ENCODE assay signal across 20 cellular contexts in the genomic region with DNA sequence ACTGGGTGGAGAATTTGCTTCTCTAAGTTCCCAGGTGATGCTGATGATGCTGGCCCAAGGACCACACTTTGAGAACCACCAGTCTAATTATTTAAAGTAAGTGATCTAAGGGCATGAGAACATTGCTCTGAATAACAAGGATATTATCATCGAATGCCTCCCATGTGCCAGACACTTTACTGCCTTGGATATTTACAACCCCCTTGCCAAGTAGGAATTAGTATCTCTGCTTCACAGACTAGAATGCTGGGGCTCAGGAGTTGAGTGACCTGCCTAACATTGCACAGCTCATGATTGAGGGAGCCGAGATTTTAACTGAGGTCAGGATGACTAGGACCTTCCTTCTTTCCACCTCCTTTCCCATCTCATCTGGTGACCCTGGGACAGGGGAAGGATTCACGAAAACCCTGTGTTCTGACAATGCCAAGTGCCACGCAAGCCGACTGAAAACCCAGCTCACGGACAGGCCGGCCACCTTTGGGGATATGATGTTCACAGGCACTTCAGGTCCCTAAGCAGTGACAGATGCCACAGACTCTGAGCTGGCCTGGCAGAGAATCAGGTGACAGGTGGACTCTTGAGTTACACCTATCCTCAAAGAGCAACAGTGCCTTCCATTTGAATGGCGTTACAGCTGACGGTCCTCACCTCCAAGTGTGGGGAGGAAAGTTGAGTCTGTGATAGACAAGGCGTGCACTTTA.
A peak's percentile ranks its signal among the peaks of the same experiment; 100 is the strongest.
DNase-seq lines count a peak whose midpoint lies in the region; ATAC-seq, FAIRE-seq and TF ChIP-seq lines count a peak whose summit lies in the region.
"Had no signal": no experiment of that assay in that cellular context is flagged by ENCODE, and none has a peak within 500 bp of the region (broad histone marks: within the 10 kb centered on the region; RNA-seq: fewer than 3 reads in every experiment).

No MANE protein-coding gene starts in this region.

- H3K9me3 ChIP-seq in right lobe of liver: no peaks in the 10 kb centered on the region
- no peaks in the 10 kb centered on the region for H3K9me3 ChIP-seq in HepG2 (ENCODE audit: low read length)
- no peaks in the 10 kb centered on the region for H3K9me3 ChIP-seq in H1 (ENCODE audit: insufficient read depth in 2 of 2, low read depth in 1 of 2, low read length in 1 of 2)
- H3K9me3 ChIP-seq in mucosa of descending colon: no peaks in the 10 kb centered on the region
- peaks cover 0 to 1% of the 10 kb centered on the region in 2 donors for H3K9me3 ChIP-seq in neuronal stem cell (replicated peaks in 1 of 2; ENCODE audit: control insufficient read depth in 2 of 2, insufficient read depth in 1 of 2, low read depth in 1 of 2, low read length in 2 of 2)
- H3K9me3 ChIP-seq: ascending aorta, tibial nerve had no signal

- intact Hi-C loops in right lobe of liver (cut with DNase I) (no loop called here), HepG2 (cut with micrococcal nuclease; ENCODE audit: unreplicated experiment) (no loop called here), mucosa of descending colon (cut with DNase I, micrococcal nuclease) (no loop called here)

- TF ChIP-seq RAD21 in HepG2 (CRISPR knock-in tag; IDR thresholded peaks at IDR 0.05): no peak
- no peak for TF ChIP-seq RAD21 in H1 (IDR thresholded peaks at IDR 0.05 in 1 of 2, conservative IDR thresholded peaks at IDR 0.05 in 1 of 2; ENCODE audit: low read depth in 2 of 2, low read length in 2 of 2)

- H2BK120ac ChIP-seq in H1 (replicated peaks; ENCODE audit: low read depth, low read length) (no peak overlapping the region), neuronal stem cell (ENCODE audit: low read depth, low read length) (no peak overlapping the region)

- POLR2A ChIA-PET in HepG2 (lab: Yijun Ruan, JAX) (interaction anchor here (1.4 kb wide), 1 partner anchor 10 kb away, joined by 5 read pairs; no protein-coding TSS in a partner anchor), H1 (lab: Charles Lee; ENCODE audit: partially characterized antibody) (no interaction called here)

- H4K5ac ChIP-seq in H1 (ENCODE audit: insufficient read length, low read depth, low read length): no peak overlapping the region

- H3K36me3 ChIP-seq in right lobe of liver: no peaks in the 10 kb centered on the region
- H3K36me3 ChIP-seq in HepG2 (replicated peaks in 1 of 2; ENCODE audit: control insufficient read depth in 1 of 2, insufficient read depth in 2 of 2, low read length in 2 of 2): no peaks in the 10 kb centered on the region
- no peaks in the 10 kb centered on the region for H3K36me3 ChIP-seq in H1 (ENCODE audit: control insufficient read depth in 2 of 4, insufficient read depth in 4 of 4, low read length in 3 of 4)
- H3K36me3 ChIP-seq in mucosa of descending colon (ENCODE audit: low read depth): no peaks in the 10 kb centered on the region
- H3K36me3 ChIP-seq in neuronal stem cell (replicated peaks in 1 of 2; ENCODE audit: control insufficient read depth in 2 of 2, insufficient read depth in 2 of 2, low read length in 2 of 2): no peaks in the 10 kb centered on the region
- H3K36me3 ChIP-seq: ascending aorta, tibial nerve had no signal

- TF ChIP-seq CTCF in right lobe of liver (IDR thresholded peaks at IDR 0.05) (no peak), HepG2 (CRISPR knock-in tag; IDR thresholded peaks at IDR 0.05) (no peak), H1 (IDR thresholded peaks at IDR 0.05; ENCODE audit: control extremely low read depth in 1 of 3, insufficient read depth in 1 of 3, low read depth in 1 of 3, low read length in 3 of 3) (no peak), mucosa of descending colon (IDR thresholded peaks at IDR 0.05) (no peak)

- no peaks in the 10 kb centered on the region for H4K20me1 ChIP-seq in HepG2 (ENCODE audit: insufficient read depth, low read length)
- no peaks in the 10 kb centered on the region for H4K20me1 ChIP-seq in H1 (replicated peaks in 1 of 2; ENCODE audit: control insufficient read depth in 1 of 2, insufficient read depth in 2 of 2, low read length in 2 of 2)

- in situ Hi-C loops in HepG2 (cut with HindIII; ENCODE audit: extremely low pct_ligation_motif_present, low pct_unique_long_range_greater_than_20kb): loop anchor here (10.0 kb wide), 1 partner anchor 187 kb away; no protein-coding TSS in a partner anchor

- H2BK12ac ChIP-seq in H1 (ENCODE audit: low read depth, low read length): no peak overlapping the region
- H2BK12ac ChIP-seq in neuronal stem cell (ENCODE audit: low read length): no peak overlapping the region

- peak overlapping the region; percentile 82 to 92 (median 83) for H3K27ac ChIP-seq in right lobe of liver
- H3K27ac ChIP-seq in HepG2 (ENCODE audit: extremely low read length, insufficient read depth, low read length): no peak overlapping the region
- no peak overlapping the region for H3K27ac ChIP-seq in H1 (ENCODE audit: low read depth, low read length)
- H3K27ac ChIP-seq in neuronal stem cell (replicated peaks; ENCODE audit: low read length): no peak overlapping the region
- H3K27ac ChIP-seq: ascending aorta, tibial nerve had no signal

- H3K9ac ChIP-seq in HepG2 (ENCODE audit: insufficient read depth, low read depth, low read length): no peak overlapping the region
- H3K9ac ChIP-seq in H1 (replicated peaks in 1 of 4; ENCODE audit: extremely low read depth in 1 of 4, low read depth in 3 of 4, low read length in 3 of 4): no peak overlapping the region
- H3K9ac ChIP-seq in neuronal stem cell (ENCODE audit: low read depth, low read length, poor library complexity): no peak overlapping the region

- H3K4me3 ChIP-seq in right lobe of liver: no peak overlapping the region
- no peak overlapping the region for H3K4me3 ChIP-seq in HepG2 (replicated peaks in 1 of 3; ENCODE audit: insufficient read depth in 1 of 3, low read depth in 2 of 3, low read length in 3 of 3)
- H3K4me3 ChIP-seq in H1 (ENCODE audit: extremely low read depth in 1 of 4, insufficient read depth in 2 of 4, low read depth in 3 of 4, low read length in 4 of 4): no peak overlapping the region
- no peak overlapping the region for H3K4me3 ChIP-seq in mucosa of descending colon
- no peak overlapping the region for H3K4me3 ChIP-seq in neuronal stem cell (ENCODE audit: low read length in 2 of 2)
- H3K4me3 ChIP-seq: ascending aorta, K562, tibial nerve had no signal

- FAIRE-seq in HepG2 (lab: Jason Lieb, UNC) (no peak), H1 (lab: Jason Lieb, UNC) (no peak)
- FAIRE-seq: GM18507, K562 had no signal

- no peak overlapping the region for H4K91ac ChIP-seq in H1 (replicated peaks; ENCODE audit: insufficient read length, low read length)
- H4K91ac ChIP-seq in neuronal stem cell (ENCODE audit: low read depth, low read length, poor library complexity): no peak overlapping the region

- H3K23ac ChIP-seq in H1 (ENCODE audit: insufficient read length) (no peak overlapping the region), neuronal stem cell (ENCODE audit: low read depth, low read length, poor library complexity) (no peak overlapping the region)

- H3K23me2 ChIP-seq in H1 (ENCODE audit: low read depth, low read length): no peaks in the 10 kb centered on the region; the same call in 1 of the 2 replicates

- H2BK15ac ChIP-seq in H1 (ENCODE audit: low read length) (0 out of 2 replicates have a peak overlapping the region, but pooled peaks have one; percentile 24), neuronal stem cell (ENCODE audit: low read length) (no peak overlapping the region)

- no peak overlapping the region for H3K56ac ChIP-seq in H1 (replicated peaks; ENCODE audit: insufficient read length, low read depth, low read length)

- H3K79me2 ChIP-seq in HepG2 (ENCODE audit: insufficient read depth, low read length): no peaks in the 10 kb centered on the region
- no peaks in the 10 kb centered on the region for H3K79me2 ChIP-seq in H1 (ENCODE audit: control insufficient read depth in 1 of 2, insufficient read depth in 2 of 2, low read length in 2 of 2)

- CTCF ChIA-PET in HepG2 (lab: Yijun Ruan, JAX; ENCODE audit: low intra/inter-chr PET ratio, low total read pairs): no interaction called here
- CTCF ChIA-PET in H1 (lab: Charles Lee; ENCODE audit: partially characterized antibody): interaction anchor here (1.4 to 2.0 kb wide), 2 partner anchors 12 to 196 kb away, joined by 4 read pairs; no protein-coding TSS in a partner anchor

- H3K4me1 ChIP-seq in right lobe of liver: peaks cover 0 to 30% (median 17%) of the 10 kb centered on the region in 4 donors
- H3K4me1 ChIP-seq in HepG2 (ENCODE audit: insufficient read depth, low read length): peaks cover 53% of the 10 kb centered on the region
- H3K4me1 ChIP-seq in H1 (replicated peaks in 1 of 4; ENCODE audit: control insufficient read depth in 3 of 4, insufficient read depth in 4 of 4, low read length in 3 of 4): peaks cover 0 to 8% (median 2%) of the 10 kb centered on the region in 4 experiments; a peak in 3 of 7 replicates
- H3K4me1 ChIP-seq in mucosa of descending colon (ENCODE audit: low read depth): peaks cover 11% of the 10 kb centered on the region
- peaks cover 0 to 5% of the 10 kb centered on the region in 2 donors for H3K4me1 ChIP-seq in neuronal stem cell (ENCODE audit: control insufficient read depth in 2 of 2, insufficient read depth in 1 of 2, low read depth in 1 of 2, low read length in 2 of 2)

- H3K27me3 ChIP-seq in right lobe of liver: no peaks in the 10 kb centered on the region
- no peaks in the 10 kb centered on the region for H3K27me3 ChIP-seq in HepG2 (ENCODE audit: control insufficient read depth in 1 of 2, insufficient read depth in 2 of 2, low read length in 2 of 2)
- H3K27me3 ChIP-seq in H1 (replicated peaks in 1 of 4; ENCODE audit: control insufficient read depth in 3 of 4, extremely low read depth in 1 of 4, insufficient read depth in 3 of 4, low read length in 3 of 4): peaks cover 0 to 4% (median 0%) of the 10 kb centered on the region in 4 experiments; a peak in 2 of 7 replicates
- H3K27me3 ChIP-seq in neuronal stem cell (ENCODE audit: control insufficient read depth in 3 of 3, insufficient read depth in 3 of 3, low read depth in 1 of 3, low read length in 3 of 3): no peaks in the 10 kb centered on the region
- H3K27me3 ChIP-seq: ascending aorta, tibial nerve had no signal

- H3K79me1 ChIP-seq in H1 (ENCODE audit: low read depth, low read length) (no peaks in the 10 kb centered on the region), neuronal stem cell (ENCODE audit: low read depth, low read length) (no peaks in the 10 kb centered on the region)

- H3K18ac ChIP-seq in H1 (ENCODE audit: extremely low read depth, low read length) (no peak overlapping the region), neuronal stem cell (ENCODE audit: low read length) (no peak overlapping the region)

- H2AK5ac ChIP-seq in H1 (ENCODE audit: low read depth, low read length): no peak overlapping the region
- no peak overlapping the region for H2AK5ac ChIP-seq in neuronal stem cell (ENCODE audit: low read depth, low read length)

- no peak overlapping the region for H3K4ac ChIP-seq in H1 (replicated peaks; ENCODE audit: insufficient read length, low read depth, low read length)
- H3K4ac ChIP-seq in neuronal stem cell (ENCODE audit: low read length): no peak overlapping the region

- H3K4me2 ChIP-seq in HepG2 (ENCODE audit: low read depth, low read length): no peak overlapping the region
- no peak overlapping the region for H3K4me2 ChIP-seq in H1 (ENCODE audit: insufficient read depth in 1 of 2, low read depth in 2 of 2, low read length in 2 of 2)
- no peak overlapping the region for H3K4me2 ChIP-seq in neuronal stem cell (ENCODE audit: insufficient read depth, low read length, poor library complexity, severe bottlenecking)

- H2BK5ac ChIP-seq in H1 (ENCODE audit: low read depth, low read length) (no peak overlapping the region), neuronal stem cell (ENCODE audit: low read length) (no peak overlapping the region)

- H2AFZ ChIP-seq in HepG2 (ENCODE audit: low read length): no peak overlapping the region
- H2AFZ ChIP-seq in H1 (ENCODE audit: low read length): no peak overlapping the region
- H2AFZ ChIP-seq in neuronal stem cell (ENCODE audit: low read length): no peak overlapping the region

- TF ChIP-seq EP300 in HepG2 (IDR thresholded peaks at IDR 0.05; ENCODE audit: low read depth in 2 of 2, low read length in 2 of 2) (no peak), HepG2 (CRISPR knock-in tag; IDR thresholded peaks at IDR 0.05; ENCODE audit: borderline replicate concordance) (no peak), H1 (IDR thresholded peaks at IDR 0.05; ENCODE audit: borderline replicate concordance in 1 of 2, low read depth in 2 of 2, low read length in 2 of 2) (no peak)

- no peak for DNase-seq in right lobe of liver
- DNase-seq in HepG2 (ENCODE audit: low spot score): no peak
- no peak for DNase-seq in H1 (ENCODE audit: low read depth in 1 of 2, low spot score in 2 of 2)
- DNase-seq in mucosa of descending colon: no peak
- DNase-seq in neuronal stem cell (ENCODE audit: low spot score): no peak
- DNase-seq: activated CD4-positive, alpha-beta T cell treated with anti-CD3 and anti-CD28 coated beads, Interleukin-2, amount 10 ng/mL, durations not matched to agents 7 days and 5 days; activated naive CD4-positive, alpha-beta T cell treated with anti-CD3 and anti-CD28 coated beads, Interleukin-2, amount 10 ng/mL, durations not matched to agents 7 days and 5 days; CD4-positive, alpha-beta T cell; GOT3; head of caudate nucleus; NCI-H226; stimulated activated naive CD4-positive, alpha-beta T cell had no signal

- ATAC-seq in right lobe of liver: no peak
- ATAC-seq in HepG2: no peak
- ATAC-seq in mucosa of descending colon: peak; percentile 20
- ATAC-seq in HG03135 (IDR thresholded peaks at IDR 0.05; ENCODE audit: unreplicated experiment): no peak
- ATAC-seq in GM18502 (IDR thresholded peaks at IDR 0.05; ENCODE audit: poor library complexity, unreplicated experiment): no peak
- ATAC-seq in GM21619 (IDR thresholded peaks at IDR 0.05; ENCODE audit: unreplicated experiment): no peak
- ATAC-seq: K562; natural killer cell treated with Interleukin-12 subunit alpha and Interleukin-12 subunit beta and Interleukin-15 and Interleukin-18, amount 100 ng/mL, for 72 hours had no signal

- no peak overlapping the region for H2BK20ac ChIP-seq in H1 (ENCODE audit: low read length)

- H3K14ac ChIP-seq in H1 (ENCODE audit: insufficient read length): no peak overlapping the region
- H3K14ac ChIP-seq in neuronal stem cell (ENCODE audit: low read length): no peak overlapping the region

- no TSS peak for BruUV-seq in HepG2 (replicated peaks; lab: Mats Ljungman, UMichigan)

- TF ChIP-seq POLR2A in right lobe of liver (IDR thresholded peaks at IDR 0.05): no peak
- no peak for TF ChIP-seq POLR2A in HepG2 (IDR thresholded peaks at IDR 0.05; ENCODE audit: insufficient read depth in 1 of 2, low read depth in 2 of 2, low read length in 2 of 2)
- TF ChIP-seq POLR2A in H1 (IDR thresholded peaks at IDR 0.05; ENCODE audit: control extremely low read depth in 1 of 2, low read depth in 2 of 2, low read length in 2 of 2): no peak

- H4K8ac ChIP-seq in H1 (ENCODE audit: extremely low read depth, insufficient read depth, low read length) (no peak overlapping the region), neuronal stem cell (ENCODE audit: low read depth, low read length) (no peak overlapping the region)

- 88% methylated on average over 8 of the region's 10 CpGs for WGBS in right lobe of liver (ENCODE audit: insufficient coverage, low coverage, low lambda C conversion rate, missing lambda C conversion rate)
- WGBS in HepG2 (ENCODE audit: low lambda C conversion rate): 87% methylated on average over 9 of the region's 10 CpGs
- WGBS in H1 (ENCODE audit: extremely low coverage in 1 of 2, insufficient coverage in 1 of 2, insufficient read length in 1 of 2, insufficient replicate concordance in 2 of 2, low coverage in 1 of 2, low lambda C conversion rate in 2 of 2, missing lambda C conversion rate in 1 of 2), 2 experiments: 83% methylated on average over 10 of the region's 10 CpGs; no CpG with 5 or more reads in 1 of the 2 experiments
- no CpG with 5 or more reads among the region's 10 CpGs for WGBS in neuronal stem cell (ENCODE audit: extremely low coverage in 2 of 2, insufficient read length in 2 of 2, insufficient replicate concordance in 1 of 2), 2 donors

Comparison
In these comparisons a context has a peak if more than half of its experiments do, and no peak if none do; other contexts are left out.
1. H3K27ac ChIP-seq: peak in right lobe of liver (3 of 3); none in HepG2 (single experiment), H1 (single experiment) and neuronal stem cell (single experiment).